ENCODE assay signal across 3 cellular contexts in the genomic region with DNA sequence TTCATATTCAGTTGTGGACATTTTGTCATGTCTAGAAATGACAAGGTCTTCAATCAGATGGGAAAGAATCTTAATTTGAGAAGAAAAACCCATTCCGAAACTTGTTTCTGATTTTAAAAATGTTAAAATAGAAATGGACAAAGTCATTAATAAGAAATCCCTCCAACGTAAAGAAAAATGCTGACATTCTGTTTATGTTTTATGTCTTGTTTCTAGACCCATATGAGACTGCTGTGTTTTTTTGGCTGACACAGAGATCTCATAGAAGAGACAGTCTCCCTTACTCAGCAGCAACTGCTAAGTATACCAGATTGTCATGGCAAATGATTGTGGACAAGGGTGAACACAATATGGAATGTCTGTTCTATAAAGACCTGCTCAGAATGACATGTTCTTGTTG.
TF ChIP-seq lines count a peak whose summit lies in the region.

No MANE protein-coding gene starts in this region.

TF ChIP-seq in HepG2, 621 proteins besides CTCF, POLR2A, EP300 and RAD21:
- TF ChIP-seq ZNF816 (CRISPR knock-in tag; IDR thresholded peaks at IDR 0.05; ENCODE audit: borderline replicate concordance) (no peak), MAFK (conservative IDR thresholded peaks at IDR 0.05 in 1 of 2, IDR thresholded peaks at IDR 0.05 in 1 of 2; ENCODE audit: low read length in 2 of 2) (peak; percentile 40 to 61), KDM4B (CRISPR knock-in tag; IDR thresholded peaks at IDR 0.05) (no peak), MAFF (IDR thresholded peaks at IDR 0.05; ENCODE audit: low read depth, low read length) (peak; percentile 53; the same call in 1 of the 2 replicates), SAP130 (CRISPR knock-in tag; IDR thresholded peaks at IDR 0.05; ENCODE audit: low read depth) (no peak), SMC3 (IDR thresholded peaks at IDR 0.05; ENCODE audit: low read length) (no peak), ARNT2 (CRISPR knock-in tag; IDR thresholded peaks at IDR 0.05; ENCODE audit: low read depth) (no peak), DR1 (CRISPR knock-in tag; IDR thresholded peaks at IDR 0.05) (no peak), RBAK (CRISPR knock-in tag; IDR thresholded peaks at IDR 0.05) (no peak)
TF ChIP-seq in HepG2: peak in this region for 2.

TF ChIP-seq in A549, 52 proteins besides CTCF, POLR2A, EP300 and RAD21 (continued from another document):
- TF ChIP-seq MAFK (IDR thresholded peaks at IDR 0.05; ENCODE audit: partially characterized antibody): peak; percentile 42

TF ChIP-seq in K562, 482 proteins besides CTCF, POLR2A, EP300 and RAD21 (continued from another document):
- TF ChIP-seq ZNF316 (IDR thresholded peaks at IDR 0.05) (peak; percentile 60), ARID2 (IDR thresholded peaks at IDR 0.05) (no peak)
